In the genomic region with DNA sequence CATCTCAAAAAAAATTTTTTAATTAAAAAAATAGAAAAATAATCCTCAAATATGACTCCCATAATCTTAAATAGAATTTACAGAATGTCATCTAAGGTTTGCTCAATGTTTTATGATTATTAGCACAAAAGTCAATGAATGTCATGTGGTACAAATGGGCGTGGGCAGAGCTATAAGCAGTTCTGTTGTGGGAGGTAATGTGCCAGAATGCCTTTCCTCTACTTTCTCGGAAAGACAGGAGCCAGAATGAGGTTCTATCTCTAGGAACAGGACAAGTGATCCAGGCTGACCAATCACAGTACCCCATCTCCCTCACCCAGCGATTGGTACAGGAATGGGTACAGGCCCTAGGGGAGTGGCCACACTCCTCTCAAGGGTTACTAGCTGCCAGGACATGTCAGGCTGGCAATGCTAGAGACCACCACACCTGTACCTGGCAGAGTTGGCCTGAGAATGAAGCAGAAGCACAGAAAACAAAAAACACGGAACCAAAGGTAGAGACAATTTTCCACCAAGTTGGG, we compare ENCODE assay signal across 18 cellular contexts.
"Had no signal": no experiment of that assay in that cellular context is flagged by ENCODE, and none has a peak within 500 bp of the region (broad histone marks: within the 10 kb centered on the region; RNA-seq: fewer than 3 reads in every experiment).

No MANE protein-coding gene starts in this region.

- H3K27me3 ChIP-seq: hepatocyte, thyroid gland had no signal

- ATAC-seq: activated CD4-positive, CD25-positive, alpha-beta regulatory T cell treated with anti-CD3 and anti-CD28 coated beads, Interleukin-2, amount 50 U/mL, for 24 hours; activated T-cell treated with anti-CD3 and anti-CD28 coated beads, Interleukin-2, amount 50 U/mL, for 72 hours; naive thymus-derived CD4-positive, alpha-beta T cell had no signal

- H3K4me2 ChIP-seq: hepatocyte had no signal

- H3K27ac ChIP-seq: hepatocyte had no signal

- DNase-seq: activated CD4-positive, alpha-beta memory T cell treated with anti-CD3 and anti-CD28 coated beads, Interleukin-2, amount 10 ng/mL, durations not matched to agents 7 days and 5 days; activated CD4-positive, alpha-beta T cell treated with anti-CD3 and anti-CD28 coated beads, Interleukin-2, amount 10 ng/mL, durations not matched to agents 24 days and 14 days; activated effector memory CD4-positive, alpha-beta T cell treated with Interleukin-2 at 50 U/mL for 16 hours; activated naive CD4-positive, alpha-beta T cell treated with anti-CD3 and anti-CD28 coated beads, Interleukin-2, amount 10 ng/mL, durations not matched to agents 7 days and 5 days; activated T-cell treated with anti-CD3 and anti-CD28 coated beads, Interleukin-2, amount 50 U/mL, for 72 hours; amygdala; cerebellar nuclear complex; cortex of kidney; foreskin fibroblast; naive thymus-derived CD4-positive, alpha-beta T cell; right cardiac atrium; stimulated activated CD4-positive, alpha-beta T cell treated with anti-CD3 and anti-CD28 coated beads, Interleukin-1b, Interleukin-23, amount 100 ng/mL, for 48 hours; substantia nigra; thyroid gland had no signal

- H3K9me3 ChIP-seq: thyroid gland had no signal

- FAIRE-seq: bronchial epithelial cell, urothelium cell line had no signal

- H3K4me3 ChIP-seq: hepatocyte, thyroid gland had no signal

- H3K36me3 ChIP-seq: thyroid gland had no signal
